Comparison of ENCODE assay signal across 12 cellular contexts in the genomic region with DNA sequence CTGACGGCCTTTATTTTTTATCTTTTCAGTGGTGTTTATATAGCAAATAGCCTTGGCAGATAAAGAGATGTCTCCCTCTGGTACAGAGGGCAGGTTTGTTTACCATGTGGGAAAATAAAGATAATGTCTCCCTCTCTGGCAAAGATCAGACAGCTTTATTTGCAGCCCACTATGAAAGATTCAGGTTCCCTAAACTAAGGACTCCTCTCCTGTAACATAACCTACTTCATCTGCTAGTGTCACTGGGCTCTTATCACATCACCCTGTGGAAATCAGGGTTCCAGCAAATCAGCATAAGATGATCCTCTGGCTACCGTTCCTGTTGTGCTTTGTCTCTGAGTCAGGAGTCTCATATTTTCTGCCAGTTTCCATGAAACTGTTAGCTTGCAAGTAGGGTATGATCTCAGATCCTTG. TPM values are rescaled to one million over a fixed set of nuclear protein-coding genes. Genes with fewer than 3 reads are reported as not detected.
DNase-seq lines count a peak whose midpoint lies in the region; ATAC-seq, FAIRE-seq and TF ChIP-seq lines count a peak whose summit lies in the region.
"Had no signal": no experiment of that assay in that cellular context is flagged by ENCODE, and none has a peak within 500 bp of the region (broad histone marks: within the 10 kb centered on the region; RNA-seq: fewer than 3 reads in every experiment).

No MANE protein-coding gene starts in this region.

- no peak for TF ChIP-seq CTCF in astrocyte (IDR thresholded peaks at IDR 0.05; ENCODE audit: insufficient read depth, low read depth, low read length)
- no peak for TF ChIP-seq CTCF in gastrocnemius medialis (IDR thresholded peaks at IDR 0.05 in 4 of 5, conservative IDR thresholded peaks at IDR 0.05 in 1 of 5)

- H3K27ac Mint-ChIP-seq in astrocyte (ENCODE audit: unreplicated experiment), result peak overlapping the region; percentile 41

- H3K27ac ChIP-seq in astrocyte (ENCODE audit: low read depth, low read length) (no peak overlapping the region), mesodermal cell (ENCODE audit: low read depth, low read length, severe bottlenecking) (peak overlapping the region; percentile 6), gastrocnemius medialis (peak overlapping the region in 1 of 4 donors; percentile 7)

- no peak overlapping the region for H3K9ac ChIP-seq in astrocyte (ENCODE audit: low read length)

- H3K4me3 ChIP-seq in astrocyte (ENCODE audit: insufficient read depth, low read depth, low read length), result no peak overlapping the region
- no peak overlapping the region for H3K4me3 ChIP-seq in mesodermal cell (ENCODE audit: extremely low read depth, insufficient read depth, low read length, poor library complexity, severe bottlenecking)
- no peak overlapping the region for H3K4me3 ChIP-seq in gastrocnemius medialis

- WGBS in mesodermal cell (ENCODE audit: insufficient coverage in 2 of 2), 2 experiments, result 60 to 63% methylated on average over 1 of the region's 2 CpGs

- H3K27me3 ChIP-seq in astrocyte (ENCODE audit: insufficient read depth, low read length) (no peaks in the 10 kb centered on the region), gastrocnemius medialis (no peaks in the 10 kb centered on the region)

- H3K9me3 Mint-ChIP-seq in astrocyte (ENCODE audit: unreplicated experiment), result peaks cover 7% of the 10 kb centered on the region

- H3K36me3 Mint-ChIP-seq in astrocyte (ENCODE audit: low read depth, unreplicated experiment), result no peaks in the 10 kb centered on the region

- FAIRE-seq in astrocyte (lab: Jason Lieb, UNC), result no peak

- H2AFZ ChIP-seq in astrocyte (ENCODE audit: low read depth, low read length), result no peak overlapping the region

- no peaks in the 10 kb centered on the region for H3K27me3 Mint-ChIP-seq in astrocyte (ENCODE audit: low read depth, unreplicated experiment)

- H3K4me1 Mint-ChIP-seq in astrocyte (ENCODE audit: low read depth, unreplicated experiment), result peaks cover 31% of the 10 kb centered on the region

- H3K4me2 ChIP-seq in astrocyte (ENCODE audit: low read length), result no peak overlapping the region

- in situ Hi-C loops in gastrocnemius medialis (cut with MboI; ENCODE audit: low sequenced_read_pairs in 4 of 4), result no loop called here

- H3K9me3 ChIP-seq in astrocyte (ENCODE audit: insufficient read depth, low read depth, low read length), result no peaks in the 10 kb centered on the region
- peaks cover 6% of the 10 kb centered on the region for H3K9me3 ChIP-seq in mesodermal cell (ENCODE audit: control insufficient read depth, low read length)
- H3K9me3 ChIP-seq in gastrocnemius medialis, result no peaks in the 10 kb centered on the region

- DNase-seq in DMS153 treated with DMSO at 0.1 percent for 48 hours (lab: John Stamatoyannopoulos, UW; ENCODE audit: unreplicated experiment) (peak; percentile 21), NCI-H146 (lab: John Stamatoyannopoulos, UW) (peak; percentile 74), astrocyte (ENCODE audit: low read depth) (peak; percentile 56), gastrocnemius medialis (no peak), hippocampal formation (lab: John Stamatoyannopoulos, UW) (no peak), SIG-M5 (lab: John Stamatoyannopoulos, UW) (no peak)
- no peak for DNase-seq in activated CD8-positive, alpha-beta memory T cell treated with anti-CD3 and anti-CD28 coated beads, Interleukin-2, amount 50 U/mL, for 48 hours
- DNase-seq: activated effector memory CD4-positive, alpha-beta T cell treated with anti-CD3 and anti-CD28 coated beads, Interleukin-2, amount 50 U/mL, for 16 hours; DMS79 treated with DMSO at 0.1 percent for 48 hours; immature natural killer cell; occipital lobe had no signal

- H3K4me3 Mint-ChIP-seq in astrocyte (ENCODE audit: unreplicated experiment), result no peak overlapping the region
- H3K4me3 Mint-ChIP-seq: immature natural killer cell had no signal

- peaks cover 15% of the 10 kb centered on the region for H3K4me1 ChIP-seq in astrocyte (ENCODE audit: insufficient read depth, low read length)
- peaks cover 5% of the 10 kb centered on the region for H3K4me1 ChIP-seq in mesodermal cell (ENCODE audit: control insufficient read depth, insufficient read depth, low read length, poor library complexity, severe bottlenecking)
- peaks cover 18 to 30% of the 10 kb centered on the region in 2 donors for H3K4me1 ChIP-seq in gastrocnemius medialis

- ATAC-seq in gastrocnemius medialis, result no peak

- peaks cover 68% of the 10 kb centered on the region for H3K79me2 ChIP-seq in astrocyte (ENCODE audit: insufficient read depth, low read length)

- H3K36me3 ChIP-seq in astrocyte (ENCODE audit: insufficient read depth, low read length), result no peaks in the 10 kb centered on the region
- peaks cover 3% of the 10 kb centered on the region for H3K36me3 ChIP-seq in mesodermal cell (ENCODE audit: control insufficient read depth, insufficient read depth, low read length)
- H3K36me3 ChIP-seq in gastrocnemius medialis, result no peaks in the 10 kb centered on the region

- peaks cover 11% of the 10 kb centered on the region for H4K20me1 ChIP-seq in astrocyte (ENCODE audit: insufficient read depth, low read length)

- TF ChIP-seq POLR2A in gastrocnemius medialis (IDR thresholded peaks at IDR 0.05), result no peak

- intact Hi-C loops in gastrocnemius medialis (cut with DNase I; ENCODE audit: low total_unique reads), result loop anchor here (5.0 to 10.0 kb wide), 2 partner anchors 480 to 1662 kb away; a partner anchor contains a TSS

RNA-seq across cellular contexts. Expression of a gene that starts 3.1 kb away (rescaled TPM):
- 16.1 and 16.6 TPM in 2 replicates for total RNA-seq in astrocyte
- 13.0 TPM for polyA plus RNA-seq in mesodermal cell (2013, experiment 1 of 2)
- polyA plus RNA-seq in mesodermal cell (2013, experiment 2 of 2), result 13.7 TPM
- total RNA-seq in gastrocnemius medialis, result 10 to 100 TPM; 16.4 to 35.0 (median 22.4) TPM

Comparison
In these comparisons a context has a peak if more than half of its experiments do, and no peak if none do; other contexts are left out.
1. DNase-seq: peak in DMS153 treated with DMSO at 0.1 percent for 48 hours (single experiment), NCI-H146 (single experiment) and astrocyte (single experiment); none in gastrocnemius medialis (0 of 2), activated CD8-positive, alpha-beta memory T cell treated with anti-CD3 and anti-CD28 coated beads, Interleukin-2, amount 50 U/mL, for 48 hours (single experiment), hippocampal formation (0 of 2) and SIG-M5 (single experiment).